ENCODE assay signal across 8 cellular contexts in the genomic region with DNA sequence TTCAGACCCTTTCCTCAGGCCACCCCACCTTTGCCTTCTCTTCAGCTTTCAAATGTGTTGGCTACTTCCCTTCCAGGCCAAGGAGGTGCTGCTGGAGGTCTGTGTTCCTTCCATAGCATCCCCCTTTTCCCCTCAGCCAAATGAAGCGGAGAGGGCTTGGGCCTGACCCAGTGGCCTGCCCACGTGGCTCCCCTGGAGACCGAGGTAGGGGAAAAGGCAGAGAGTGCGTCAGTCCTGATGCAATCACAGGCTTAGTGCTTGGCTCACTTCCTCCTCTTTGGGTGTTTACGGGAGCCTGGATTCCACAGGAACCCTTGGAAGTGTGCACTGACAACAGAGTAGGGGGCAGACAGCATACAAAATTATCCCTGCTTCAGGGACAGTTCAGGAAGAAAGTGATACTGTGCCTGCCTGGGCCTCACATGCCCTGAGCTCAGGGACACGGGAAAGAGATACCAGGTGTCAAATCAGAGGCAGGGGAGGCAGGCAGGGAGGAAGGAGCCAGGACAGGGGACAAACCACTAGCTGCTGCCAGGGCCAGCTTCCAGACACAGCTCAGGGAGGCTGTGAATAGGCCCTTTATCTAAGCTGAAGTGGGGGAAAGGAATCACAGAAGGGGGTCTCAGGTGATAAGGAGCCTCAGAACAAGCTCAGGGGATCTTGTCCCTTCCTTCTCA. TPM values are rescaled to one million over a fixed set of nuclear protein-coding genes. Genes with fewer than 3 reads are reported as not detected.
DNase-seq lines count a peak whose midpoint lies in the region; ATAC-seq and TF ChIP-seq lines count a peak whose summit lies in the region.

No MANE protein-coding gene starts in this region.

- DNase-seq in GM03348 (ENCODE audit: low spot score): peak; percentile 88
- DNase-seq in OCI-LY7 (ENCODE audit: low spot score): no peak
- peak; percentile 77 for DNase-seq in colonic mucosa
- DNase-seq in lower leg skin (ENCODE audit: low spot score in 2 of 2): peak; percentile 87 to 96
- DNase-seq in suprapubic skin (ENCODE audit: low spot score in 2 of 2): peak; percentile 93
- no peak for DNase-seq in HEK293T (ENCODE audit: extremely low spot score)
- no peak for DNase-seq in SK-N-DZ (ENCODE audit: low spot score)

- TF ChIP-seq POLR2A in lower leg skin (IDR thresholded peaks at IDR 0.05) (no peak), suprapubic skin (IDR thresholded peaks at IDR 0.05) (no peak)

- no TSS peak for BruUV-seq in OCI-LY7 (replicated peaks; lab: Mats Ljungman, UMichigan)

- intact Hi-C loops in OCI-LY7 (cut with micrococcal nuclease; ENCODE audit: unreplicated experiment) (no loop called here), colonic mucosa (cut with DNase I) (no loop called here), lower leg skin (cut with DNase I; ENCODE audit: low total_unique reads) (no loop called here)

- H3K4me3 ChIP-seq in OCI-LY7 (ENCODE audit: low read depth, low read length, poor library complexity, severe bottlenecking) (no peak overlapping the region), colonic mucosa (no peak overlapping the region), lower leg skin (ENCODE audit: low read depth, poor library complexity, severe bottlenecking) (no peak overlapping the region), suprapubic skin (no peak overlapping the region)

- no peaks in the 10 kb centered on the region for H3K9me2 ChIP-seq in OCI-LY7 (ENCODE audit: insufficient read depth, low read length)

- H3K9me3 ChIP-seq in OCI-LY7 (ENCODE audit: low read length) (no peaks in the 10 kb centered on the region), colonic mucosa (no peaks in the 10 kb centered on the region), suprapubic skin (no peaks in the 10 kb centered on the region)

- peak; percentile 46 for TF ChIP-seq EP300 in suprapubic skin (IDR thresholded peaks at IDR 0.05)

- CTCF ChIA-PET in OCI-LY7 (lab: Charles Lee; ENCODE audit: unreplicated experiment) (interaction anchor here (0.6 to 1.9 kb wide), 4 partner anchors 9 to 215 kb away, joined by 3 to 9 read pairs (median 4); a partner anchor contains a TSS), HEK293T (lab: Yijun Ruan, JAX) (interaction anchor here (1.4 to 2.1 kb wide), 3 partner anchors 9 to 239 kb away, joined by 3 to 14 read pairs (median 12); a partner anchor contains a TSS)

- H3K27ac ChIP-seq in OCI-LY7 (ENCODE audit: low read depth, low read length, poor library complexity, severe bottlenecking) (no peak overlapping the region), colonic mucosa (peak overlapping the region; percentile 91), suprapubic skin (peak overlapping the region; percentile 84)

- H2AFZ ChIP-seq in OCI-LY7 (ENCODE audit: low read length): peak overlapping the region; percentile 82; the same call in 1 of the 2 replicates

- no peaks in the 10 kb centered on the region for H3K36me3 ChIP-seq in OCI-LY7 (ENCODE audit: insufficient read depth, low read length)
- H3K36me3 ChIP-seq in colonic mucosa: no peaks in the 10 kb centered on the region
- no peaks in the 10 kb centered on the region for H3K36me3 ChIP-seq in suprapubic skin

- H4K20me1 ChIP-seq in OCI-LY7 (ENCODE audit: insufficient read depth, low read length): no peaks in the 10 kb centered on the region

- H3K4me2 ChIP-seq in OCI-LY7 (ENCODE audit: low read length): no peak overlapping the region

- H3K9ac ChIP-seq in colonic mucosa (ENCODE audit: low read depth in 2 of 2, low read length in 2 of 2): peak overlapping the region; percentile 57 to 78

- H3K4me1 ChIP-seq in OCI-LY7 (ENCODE audit: insufficient read depth, low read length, poor library complexity, severe bottlenecking) (peaks cover 16% of the 10 kb centered on the region), colonic mucosa (peaks cover 21% of the 10 kb centered on the region), suprapubic skin (peaks cover 30% of the 10 kb centered on the region)

- ATAC-seq in GM18870 (IDR thresholded peaks at IDR 0.05; ENCODE audit: unreplicated experiment): no peak

- WGBS in lower leg skin, 2 donors: 16 to 26% methylated on average over 6 of the region's 6 CpGs
- 29% methylated on average over 6 of the region's 6 CpGs for WGBS in suprapubic skin

- POLR2A ChIA-PET in OCI-LY7 (lab: Charles Lee): interaction anchor here (1.1 to 3.7 kb wide), 3 partner anchors 12 to 96 kb away, joined by 3 to 15 read pairs (median 12); no protein-coding TSS in a partner anchor
- POLR2A ChIA-PET in HEK293T (lab: Yijun Ruan, JAX): interaction anchor here (0.6 to 2.9 kb wide), 5 partner anchors 10 to 133 kb away, joined by 3 to 32 read pairs (median 6); a partner anchor contains a TSS

- H3K27me3 ChIP-seq in colonic mucosa (no peaks in the 10 kb centered on the region), suprapubic skin (no peaks in the 10 kb centered on the region)

- H3K79me2 ChIP-seq in OCI-LY7 (ENCODE audit: insufficient read depth, low read depth, low read length): no peaks in the 10 kb centered on the region

- TF ChIP-seq CTCF in OCI-LY7 (conservative IDR thresholded peaks at IDR 0.05; ENCODE audit: low read length) (no peak), colonic mucosa (IDR thresholded peaks at IDR 0.05) (no peak), lower leg skin (IDR thresholded peaks at IDR 0.05) (no peak), suprapubic skin (IDR thresholded peaks at IDR 0.05) (no peak)

TF ChIP-seq in HEK293T, 16 proteins besides CTCF, POLR2A, EP300 and RAD21:
- no peak for TF ChIP-seq SP1 (IDR thresholded peaks at IDR 0.05)
- no peak for TF ChIP-seq ZNF384 (IDR thresholded peaks at IDR 0.05)
- no peak for TF ChIP-seq SUZ12 (IDR thresholded peaks at IDR 0.05)
- no peak for TF ChIP-seq LEF1 (IDR thresholded peaks at IDR 0.05; ENCODE audit: borderline replicate concordance)
- TF ChIP-seq, protein P1, sequence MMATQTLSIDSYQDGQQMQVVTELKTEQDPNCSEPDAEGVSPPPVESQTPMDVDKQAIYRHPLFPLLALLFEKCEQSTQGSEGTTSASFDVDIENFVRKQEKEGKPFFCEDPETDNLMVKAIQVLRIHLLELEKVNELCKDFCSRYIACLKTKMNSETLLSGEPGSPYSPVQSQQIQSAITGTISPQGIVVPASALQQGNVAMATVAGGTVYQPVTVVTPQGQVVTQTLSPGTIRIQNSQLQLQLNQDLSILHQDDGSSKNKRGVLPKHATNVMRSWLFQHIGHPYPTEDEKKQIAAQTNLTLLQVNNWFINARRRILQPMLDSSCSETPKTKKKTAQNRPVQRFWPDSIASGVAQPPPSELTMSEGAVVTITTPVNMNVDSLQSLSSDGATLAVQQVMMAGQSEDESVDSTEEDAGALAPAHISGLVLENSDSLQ (IDR thresholded peaks at IDR 0.05): no peak
- TF ChIP-seq FOXM1 (IDR thresholded peaks at IDR 0.05; ENCODE audit: borderline replicate concordance): no peak
- no peak for TF ChIP-seq FOXK2 (IDR thresholded peaks at IDR 0.05)
- TF ChIP-seq ARNT (IDR thresholded peaks at IDR 0.05): no peak

RNA-seq across cellular contexts. Expression of a gene that starts 16.6 kb away (rescaled TPM):
- total RNA-seq in OCI-LY7 (2014; rRNA removed; shearing (Covaris generic)): 208 and 211 TPM in 2 replicates
- total RNA-seq in OCI-LY7 (2022): 186 and 196 TPM in 2 replicates
- total RNA-seq in colonic mucosa: 100 to 1,000 TPM; 240 to 332 TPM
- 10 to 100 TPM; 40.9 to 92.8 (median 67.3) TPM for total RNA-seq in lower leg skin
- total RNA-seq in suprapubic skin: 100 to 1,000 TPM in 3 of 4 donors, 10 to 100 TPM in 1; 97.2 to 147 (median 121) TPM
- polyA plus RNA-seq in SK-N-DZ (2014; cell fraction: cytosol; rRNA removed): 90.1 and 103 TPM in 2 replicates
- polyA plus RNA-seq in SK-N-DZ (2014; cell fraction: nucleus; rRNA removed): 42.2 and 59.1 TPM in 2 replicates

RNA-seq across cellular contexts. Expression of a gene that starts 58.9 kb away (rescaled TPM):
- total RNA-seq in OCI-LY7 (2014; rRNA removed; shearing (Covaris generic)): 87.7 and 94.7 TPM in 2 replicates
- 200 and 220 TPM in 2 replicates for total RNA-seq in OCI-LY7 (2022)
- 100 to 1,000 TPM; 105 to 147 TPM for total RNA-seq in colonic mucosa
- 10 to 100 TPM; 60.8 to 94.3 (median 84.7) TPM for total RNA-seq in lower leg skin
- total RNA-seq in suprapubic skin: 10 to 100 TPM; 57.2 to 85.2 (median 64.3) TPM
- polyA plus RNA-seq in SK-N-DZ (2014; cell fraction: cytosol; rRNA removed): 115 and 123 TPM in 2 replicates
- polyA plus RNA-seq in SK-N-DZ (2014; cell fraction: nucleus; rRNA removed): 73.1 and 117 TPM in 2 replicates

Comparison
In these comparisons a context has a peak if more than half of its experiments do, and no peak if none do; other contexts are left out.
1. DNase-seq: peak in GM03348 (single experiment), colonic mucosa (single experiment), lower leg skin (2 of 2) and suprapubic skin (2 of 2); none in OCI-LY7 (single experiment), HEK293T (single experiment) and SK-N-DZ (single experiment).